In the genomic region with DNA sequence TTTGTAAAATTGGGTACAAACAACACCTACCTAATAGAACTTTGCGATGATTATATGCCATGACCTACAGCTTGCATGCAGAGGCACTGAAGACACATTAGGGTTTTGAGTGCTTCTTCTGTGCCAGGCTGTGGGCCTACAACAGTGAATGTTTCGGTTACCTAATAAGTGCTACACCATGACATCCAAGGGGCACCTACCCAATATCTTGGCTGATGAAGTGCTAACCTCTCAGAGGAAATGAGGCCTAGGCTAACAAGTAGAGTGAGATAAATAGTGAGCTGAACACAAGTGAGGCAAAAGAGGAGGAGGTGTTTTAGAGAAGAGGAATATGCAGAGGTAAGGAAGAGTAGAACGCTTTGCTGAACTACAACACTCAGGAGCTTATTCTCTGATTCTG, we compare ENCODE assay signal across 19 cellular contexts. TPM values are rescaled to one million over a fixed set of nuclear protein-coding genes. Genes with fewer than 3 reads are reported as not detected.
A peak's percentile ranks its signal among the peaks of the same experiment; 100 is the strongest.
DNase-seq lines count a peak whose midpoint lies in the region; ATAC-seq and TF ChIP-seq lines count a peak whose summit lies in the region.
"Had no signal": no experiment of that assay in that cellular context is flagged by ENCODE, and none has a peak within 500 bp of the region (broad histone marks: within the 10 kb centered on the region; RNA-seq: fewer than 3 reads in every experiment).

No MANE protein-coding gene starts in this region.

- DNase-seq in activated CD8-positive, alpha-beta memory T cell treated with anti-CD3 and anti-CD28 coated beads, Interleukin-2, amount 10 ng/mL, durations not matched to agents 7 days and 5 days = no peak
- no peak for DNase-seq in activated CD8-positive, alpha-beta memory T cell treated with anti-CD3 and anti-CD28 coated beads, Interleukin-2, amount 50 U/mL, for 4 hours
- peak in 3 of 5 donors; percentile 17 to 63 (median 50) for DNase-seq in CD8-positive, alpha-beta memory T cell
- no peak for DNase-seq in activated naive CD8-positive, alpha-beta T cell treated with anti-CD3 and anti-CD28 coated beads, Interleukin-2, amount 10 ng/mL, durations not matched to agents 7 days and 5 days
- DNase-seq in natural killer cell (no peak), posterior cingulate gyrus (no peak), NCI-H2029 treated with DMSO at 0.1 percent for 48 hours (lab: John Stamatoyannopoulos, UW) (no peak), occipital lobe (lab: John Stamatoyannopoulos, UW) (no peak)
- DNase-seq: Caco-2; EL; H7; NCI-H1105 treated with DMSO at 0.1 percent for 48 hours; NCI-H187; NCI-H446 treated with DMSO at 0.1 percent for 48 hours; NK-92 treated with Interleukin-12 subunit alpha and Interleukin-12 subunit beta, amount 100 ng/mL, for 24 hours; OCI-M1; SHP77 treated with DMSO at 0.1 percent for 48 hours had no signal

- H3K36me3 Mint-ChIP-seq in activated CD8-positive, alpha-beta memory T cell treated with anti-CD3 and anti-CD28 coated beads, Interleukin-2, amount 10 ng/mL, durations not matched to agents 7 days and 5 days = peaks cover 15% of the 10 kb centered on the region
- H3K36me3 Mint-ChIP-seq in CD8-positive, alpha-beta memory T cell = peaks cover 0 to 14% (median 0%) of the 10 kb centered on the region in 3 donors
- H3K36me3 Mint-ChIP-seq in activated naive CD8-positive, alpha-beta T cell treated with anti-CD3 and anti-CD28 coated beads, Interleukin-2, amount 10 ng/mL, durations not matched to agents 7 days and 5 days = peaks cover 12% of the 10 kb centered on the region
- no peaks in the 10 kb centered on the region for H3K36me3 Mint-ChIP-seq in natural killer cell

- intact Hi-C loops in natural killer cell (cut with micrococcal nuclease) (loop anchor here (1.0 to 10.0 kb wide), 2 partner anchors 13 to 1048 kb away; partner anchors contain the start of gene RASGRP1), posterior cingulate gyrus (cut with DNase I) (no loop called here)

- POLR2A ChIA-PET in CD8-positive, alpha-beta memory T cell (lab: Charles Lee) = no interaction called here
- POLR2A ChIA-PET in activated naive CD8-positive, alpha-beta T cell treated with anti-CD3 and anti-CD28 coated beads, Interleukin-2, amount 10 ng/mL, durations not matched to agents 7 days and 5 days (lab: Charles Lee) = no interaction called here

- peak overlapping the region; percentile 6 for H3K4me3 Mint-ChIP-seq in activated CD8-positive, alpha-beta memory T cell treated with anti-CD3 and anti-CD28 coated beads, Interleukin-2, amount 10 ng/mL, durations not matched to agents 7 days and 5 days
- peak overlapping the region; percentile 3 to 73 (median 66) for H3K4me3 Mint-ChIP-seq in CD8-positive, alpha-beta memory T cell
- H3K4me3 Mint-ChIP-seq in activated naive CD8-positive, alpha-beta T cell treated with anti-CD3 and anti-CD28 coated beads, Interleukin-2, amount 10 ng/mL, durations not matched to agents 7 days and 5 days = peak overlapping the region; percentile 7
- peak overlapping the region; percentile 78 for H3K4me3 Mint-ChIP-seq in natural killer cell

- peak overlapping the region; percentile 27 for H3K27ac ChIP-seq in CD8-positive, alpha-beta memory T cell (ENCODE audit: low read depth, low read length)
- H3K27ac ChIP-seq: A549; BLaER1 treated with 17β-estradiol and CSF1 and Interleukin-3, amounts not matched to agents 10 nM and 100 nM had no signal

- peak; percentile 45 for ATAC-seq in activated CD8-positive, alpha-beta memory T cell treated with anti-CD3 and anti-CD28 coated beads, Interleukin-2, amount 10 ng/mL, durations not matched to agents 7 days and 5 days
- no peak for ATAC-seq in activated naive CD8-positive, alpha-beta T cell treated with anti-CD3 and anti-CD28 coated beads, Interleukin-2, amount 10 ng/mL, durations not matched to agents 7 days and 5 days (ENCODE audit: low read depth)
- ATAC-seq in natural killer cell = peak; percentile 87 to 96 (median 92)
- ATAC-seq: A549 had no signal

- H3K4me3 ChIP-seq in CD8-positive, alpha-beta memory T cell (ENCODE audit: low read length) = no peak overlapping the region
- H3K4me3 ChIP-seq: A549; BLaER1 treated with 17β-estradiol and CSF1 and Interleukin-3, amounts not matched to agents 10 nM and 100 nM had no signal

- no peak for TF ChIP-seq CTCF in natural killer cell (IDR thresholded peaks at IDR 0.05)

- CTCF ChIA-PET in activated CD8-positive, alpha-beta memory T cell treated with anti-CD3 and anti-CD28 coated beads, Interleukin-2, amount 10 ng/mL, durations not matched to agents 7 days and 5 days (lab: Charles Lee) = interaction anchor here (1.4 kb wide), 1 partner anchor 12 kb away, joined by 4 read pairs; the partner anchor contains the start of gene RASGRP1
- CTCF ChIA-PET in CD8-positive, alpha-beta memory T cell (lab: Charles Lee) = interaction anchor here (0.8 to 3.0 kb wide), 4 partner anchors 12 to 114 kb away, joined by 3 to 17 read pairs (median 5); partner anchors contain the start of gene RASGRP1

- peak overlapping the region; percentile 55 for H3K27ac Mint-ChIP-seq in activated CD8-positive, alpha-beta memory T cell treated with anti-CD3 and anti-CD28 coated beads, Interleukin-2, amount 10 ng/mL, durations not matched to agents 7 days and 5 days
- H3K27ac Mint-ChIP-seq in CD8-positive, alpha-beta memory T cell = peak overlapping the region; percentile 81 to 94 (median 90)
- H3K27ac Mint-ChIP-seq in activated naive CD8-positive, alpha-beta T cell treated with anti-CD3 and anti-CD28 coated beads, Interleukin-2, amount 10 ng/mL, durations not matched to agents 7 days and 5 days = peak overlapping the region; percentile 44
- H3K27ac Mint-ChIP-seq in natural killer cell = peak overlapping the region; percentile 83 to 88

- H3K9me3 ChIP-seq in CD8-positive, alpha-beta memory T cell (ENCODE audit: low read length) = no peaks in the 10 kb centered on the region
- H3K9me3 ChIP-seq: A549, Caco-2 had no signal

- H3K27me3 Mint-ChIP-seq in activated CD8-positive, alpha-beta memory T cell treated with anti-CD3 and anti-CD28 coated beads, Interleukin-2, amount 10 ng/mL, durations not matched to agents 7 days and 5 days = no peaks in the 10 kb centered on the region
- no peaks in the 10 kb centered on the region for H3K27me3 Mint-ChIP-seq in CD8-positive, alpha-beta memory T cell
- peaks cover 2% of the 10 kb centered on the region for H3K27me3 Mint-ChIP-seq in activated naive CD8-positive, alpha-beta T cell treated with anti-CD3 and anti-CD28 coated beads, Interleukin-2, amount 10 ng/mL, durations not matched to agents 7 days and 5 days
- peaks cover 0 to 3% of the 10 kb centered on the region in 2 donors for H3K27me3 Mint-ChIP-seq in natural killer cell (ENCODE audit: low read depth in 2 of 2)

- H3K9me3 Mint-ChIP-seq in activated CD8-positive, alpha-beta memory T cell treated with anti-CD3 and anti-CD28 coated beads, Interleukin-2, amount 10 ng/mL, durations not matched to agents 7 days and 5 days (ENCODE audit: low read depth) = peaks cover 4% of the 10 kb centered on the region
- peaks cover 0 to under 1% (median 0%) of the 10 kb centered on the region in 5 donors for H3K9me3 Mint-ChIP-seq in CD8-positive, alpha-beta memory T cell
- peaks cover 10% of the 10 kb centered on the region for H3K9me3 Mint-ChIP-seq in activated naive CD8-positive, alpha-beta T cell treated with anti-CD3 and anti-CD28 coated beads, Interleukin-2, amount 10 ng/mL, durations not matched to agents 7 days and 5 days
- no peaks in the 10 kb centered on the region for H3K9me3 Mint-ChIP-seq in natural killer cell

- peaks cover 26% of the 10 kb centered on the region for H3K4me1 Mint-ChIP-seq in activated CD8-positive, alpha-beta memory T cell treated with anti-CD3 and anti-CD28 coated beads, Interleukin-2, amount 10 ng/mL, durations not matched to agents 7 days and 5 days
- H3K4me1 Mint-ChIP-seq in CD8-positive, alpha-beta memory T cell = peaks cover 39 to 58% (median 41%) of the 10 kb centered on the region in 3 donors
- H3K4me1 Mint-ChIP-seq in activated naive CD8-positive, alpha-beta T cell treated with anti-CD3 and anti-CD28 coated beads, Interleukin-2, amount 10 ng/mL, durations not matched to agents 7 days and 5 days = peaks cover 22% of the 10 kb centered on the region
- peaks cover 45 to 55% of the 10 kb centered on the region in 2 donors for H3K4me1 Mint-ChIP-seq in natural killer cell

- no peaks in the 10 kb centered on the region for H3K27me3 ChIP-seq in CD8-positive, alpha-beta memory T cell (ENCODE audit: insufficient read depth, low read length, poor library complexity, severe bottlenecking)
- H3K27me3 ChIP-seq: BLaER1 treated with 17β-estradiol and CSF1 and Interleukin-3, amounts not matched to agents 10 nM and 100 nM had no signal

- H3K36me3 ChIP-seq in CD8-positive, alpha-beta memory T cell (ENCODE audit: insufficient read depth, low read length) = no peaks in the 10 kb centered on the region
- H3K36me3 ChIP-seq: BLaER1 treated with 17β-estradiol and CSF1 and Interleukin-3, amounts not matched to agents 10 nM and 100 nM had no signal

- peaks cover 34% of the 10 kb centered on the region for H3K4me1 ChIP-seq in CD8-positive, alpha-beta memory T cell (ENCODE audit: insufficient read depth, low read length)
- H3K4me1 ChIP-seq: A549; BLaER1 treated with 17β-estradiol and CSF1 and Interleukin-3, amounts not matched to agents 10 nM and 100 nM; Caco-2 had no signal

RNA-seq across cellular contexts. Expression of gene RASGRP1, which starts 12.2 kb away (rescaled TPM):
- total RNA-seq in activated CD8-positive, alpha-beta memory T cell treated with anti-CD3 and anti-CD28 coated beads, Interleukin-2, amount 10 ng/mL, durations not matched to agents 7 days and 5 days = 100 to 1,000 TPM; 143 to 202 TPM
- total RNA-seq in CD8-positive, alpha-beta memory T cell = 10 to 100 TPM; 64.7 to 67.9 TPM
- polyA plus RNA-seq in CD8-positive, alpha-beta memory T cell = 90.9 TPM
- total RNA-seq in activated naive CD8-positive, alpha-beta T cell treated with anti-CD3 and anti-CD28 coated beads, Interleukin-2, amount 10 ng/mL, durations not matched to agents 7 days and 5 days = 100 to 1,000 TPM; 175 to 179 TPM
- 100 to 1,000 TPM in 1 of 3 donors, 10 to 100 TPM in 2; 65.9 to 122 (median 96.5) TPM for total RNA-seq in natural killer cell
- total RNA-seq in occipital lobe = 20.4 TPM

Comparison
In these comparisons a context has a peak if more than half of its experiments do, and no peak if none do; other contexts are left out.
1. DNase-seq: peak in CD8-positive, alpha-beta memory T cell (3 of 5); none in activated CD8-positive, alpha-beta memory T cell treated with anti-CD3 and anti-CD28 coated beads, Interleukin-2, amount 10 ng/mL, durations not matched to agents 7 days and 5 days (single experiment), activated CD8-positive, alpha-beta memory T cell treated with anti-CD3 and anti-CD28 coated beads, Interleukin-2, amount 50 U/mL, for 4 hours (single experiment), activated naive CD8-positive, alpha-beta T cell treated with anti-CD3 and anti-CD28 coated beads, Interleukin-2, amount 10 ng/mL, durations not matched to agents 7 days and 5 days (single experiment), natural killer cell (single experiment), posterior cingulate gyrus (0 of 10), NCI-H2029 treated with DMSO at 0.1 percent for 48 hours (single experiment) and occipital lobe (single experiment).
2. H3K4me3 Mint-ChIP-seq: peak in every context shown above with its lines; median percentile 78 in natural killer cell; 66 in CD8-positive, alpha-beta memory T cell; 7 in activated naive CD8-positive, alpha-beta T cell treated with anti-CD3 and anti-CD28 coated beads, Interleukin-2, amount 10 ng/mL, durations not matched to agents 7 days and 5 days; 6 in activated CD8-positive, alpha-beta memory T cell treated with anti-CD3 and anti-CD28 coated beads, Interleukin-2, amount 10 ng/mL, durations not matched to agents 7 days and 5 days.
3. Peak in every context shown above with its lines, with median percentiles within 50 percentile points of each other: H3K27ac Mint-ChIP-seq.